14 cellular contexts compared by ENCODE assay signal in the genomic region with DNA sequence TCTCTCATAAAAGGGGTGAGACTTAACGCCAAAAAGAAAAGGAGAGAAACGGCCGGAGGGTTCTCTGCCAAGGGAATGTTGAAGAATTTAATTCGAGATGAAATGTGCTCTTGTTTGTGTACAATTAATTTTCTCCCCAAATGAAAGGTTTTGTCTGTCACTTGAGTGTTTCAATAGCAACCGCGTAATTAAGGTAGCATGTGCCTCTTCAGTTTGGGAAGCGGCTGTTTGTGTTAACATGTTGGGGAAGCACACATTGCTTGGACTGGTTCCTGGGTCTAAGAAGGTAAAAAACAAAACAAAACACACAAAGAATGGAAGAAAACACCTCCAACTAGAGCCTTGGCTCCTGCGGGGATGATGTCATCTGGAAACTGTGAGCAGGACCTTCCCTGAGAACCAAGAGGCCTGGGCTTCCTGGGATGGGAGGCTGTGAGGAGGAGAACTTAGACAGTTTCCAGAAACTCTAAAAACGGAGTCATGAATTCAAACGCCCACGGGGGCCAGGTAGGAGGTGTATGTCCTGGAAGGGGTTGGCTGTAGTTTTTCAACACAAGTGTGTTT.
DNase-seq lines count a peak whose midpoint lies in the region; ATAC-seq and TF ChIP-seq lines count a peak whose summit lies in the region.
"Had no signal": no experiment of that assay in that cellular context is flagged by ENCODE, and none has a peak within 500 bp of the region (broad histone marks: within the 10 kb centered on the region; RNA-seq: fewer than 3 reads in every experiment).

No MANE protein-coding gene starts in this region.

- H3K4me3 ChIP-seq in cardiac fibroblast (replicated peaks in 1 of 2; ENCODE audit: low read depth in 2 of 2, low read length in 2 of 2), result no peak overlapping the region
- H3K4me3 ChIP-seq: adrenal gland had no signal

- peak overlapping the region; percentile 62 for H3K27ac Mint-ChIP-seq in memory B cell
- peak overlapping the region; percentile 81 for H3K27ac Mint-ChIP-seq in type B pancreatic cell
- H3K27ac Mint-ChIP-seq in naive thymus-derived CD8-positive, alpha-beta T cell, result peak overlapping the region in 1 of 10 donors; percentile 39
- H3K27ac Mint-ChIP-seq: activated CD8-positive, alpha-beta memory T cell treated with anti-CD3 and anti-CD28 coated beads, Interleukin-2, amount 10 ng/mL, durations not matched to agents 7 days and 5 days had no signal

- DNase-seq in NCI-H2171 treated with DMSO at 0.1 percent for 48 hours (lab: John Stamatoyannopoulos, UW) (peak; percentile 45), NCI-H2171 (lab: John Stamatoyannopoulos, UW) (no peak), cardiac fibroblast (ENCODE audit: low read depth in 2 of 2) (peak; percentile 27 to 44), memory B cell (ENCODE audit: low spot score in 2 of 2) (no peak), type B pancreatic cell (ENCODE audit: extremely low spot score, unreplicated experiment) (no peak), NK-92 (lab: John Stamatoyannopoulos, UW; ENCODE audit: unreplicated experiment) (no peak)
- DNase-seq in naive thymus-derived CD8-positive, alpha-beta T cell, result no peak
- DNase-seq: activated CD8-positive, alpha-beta memory T cell treated with anti-CD3 and anti-CD28 coated beads, Interleukin-2, amount 10 ng/mL, durations not matched to agents 7 days and 5 days; adrenal gland; erythroblast; MM.1S; T1000 had no signal

- H3K9me3 Mint-ChIP-seq in memory B cell, result peaks cover under 1% of the 10 kb centered on the region
- no peaks in the 10 kb centered on the region for H3K9me3 Mint-ChIP-seq in type B pancreatic cell
- peaks cover 0 to 4% (median under 1%) of the 10 kb centered on the region in 9 donors for H3K9me3 Mint-ChIP-seq in naive thymus-derived CD8-positive, alpha-beta T cell

- peaks cover under 1% of the 10 kb centered on the region for H3K36me3 Mint-ChIP-seq in memory B cell
- no peaks in the 10 kb centered on the region for H3K36me3 Mint-ChIP-seq in type B pancreatic cell
- H3K36me3 Mint-ChIP-seq in naive thymus-derived CD8-positive, alpha-beta T cell, result peaks cover 0 to 4% (median 0%) of the 10 kb centered on the region in 3 donors
- H3K36me3 Mint-ChIP-seq: activated CD8-positive, alpha-beta memory T cell treated with anti-CD3 and anti-CD28 coated beads, Interleukin-2, amount 10 ng/mL, durations not matched to agents 7 days and 5 days had no signal

- POLR2A ChIA-PET in naive thymus-derived CD8-positive, alpha-beta T cell (lab: Charles Lee), result no interaction called here

- no peak for ATAC-seq in memory B cell (ENCODE audit: low read depth)
- ATAC-seq in naive thymus-derived CD8-positive, alpha-beta T cell, result no peak
- no peak for ATAC-seq in GM18520 (IDR thresholded peaks at IDR 0.05; ENCODE audit: unreplicated experiment)
- ATAC-seq: activated CD8-positive, alpha-beta memory T cell treated with anti-CD3 and anti-CD28 coated beads, Interleukin-2, amount 10 ng/mL, durations not matched to agents 7 days and 5 days; HCT116 had no signal

- H3K27me3 Mint-ChIP-seq in memory B cell (no peaks in the 10 kb centered on the region), type B pancreatic cell (peaks cover 7% of the 10 kb centered on the region)
- peaks cover 0 to 2% (median 0%) of the 10 kb centered on the region in 5 donors for H3K27me3 Mint-ChIP-seq in naive thymus-derived CD8-positive, alpha-beta T cell

- TF ChIP-seq CTCF in cardiac fibroblast (IDR thresholded peaks at IDR 0.05; ENCODE audit: low read depth, low read length) (no peak), type B pancreatic cell (conservative IDR thresholded peaks at IDR 0.05) (no peak)

- H3K4me3 Mint-ChIP-seq in memory B cell (no peak overlapping the region), type B pancreatic cell (peak overlapping the region; percentile 65)
- H3K4me3 Mint-ChIP-seq in naive thymus-derived CD8-positive, alpha-beta T cell, result no peak overlapping the region
- H3K4me3 Mint-ChIP-seq: activated CD8-positive, alpha-beta memory T cell treated with anti-CD3 and anti-CD28 coated beads, Interleukin-2, amount 10 ng/mL, durations not matched to agents 7 days and 5 days had no signal

- H3K4me1 Mint-ChIP-seq in memory B cell (peaks cover 11% of the 10 kb centered on the region), type B pancreatic cell (ENCODE audit: unreplicated experiment) (peaks cover 30% of the 10 kb centered on the region)
- no peaks in the 10 kb centered on the region for H3K4me1 Mint-ChIP-seq in naive thymus-derived CD8-positive, alpha-beta T cell
- H3K4me1 Mint-ChIP-seq: activated CD8-positive, alpha-beta memory T cell treated with anti-CD3 and anti-CD28 coated beads, Interleukin-2, amount 10 ng/mL, durations not matched to agents 7 days and 5 days had no signal

Comparison
In these comparisons a context has a peak if more than half of its experiments do, and no peak if none do; other contexts are left out.
1. DNase-seq: peak in NCI-H2171 treated with DMSO at 0.1 percent for 48 hours (single experiment) and cardiac fibroblast (2 of 2); none in NCI-H2171 (single experiment), memory B cell (0 of 2), type B pancreatic cell (single experiment), naive thymus-derived CD8-positive, alpha-beta T cell (0 of 10) and NK-92 (single experiment).